In the genomic region with DNA sequence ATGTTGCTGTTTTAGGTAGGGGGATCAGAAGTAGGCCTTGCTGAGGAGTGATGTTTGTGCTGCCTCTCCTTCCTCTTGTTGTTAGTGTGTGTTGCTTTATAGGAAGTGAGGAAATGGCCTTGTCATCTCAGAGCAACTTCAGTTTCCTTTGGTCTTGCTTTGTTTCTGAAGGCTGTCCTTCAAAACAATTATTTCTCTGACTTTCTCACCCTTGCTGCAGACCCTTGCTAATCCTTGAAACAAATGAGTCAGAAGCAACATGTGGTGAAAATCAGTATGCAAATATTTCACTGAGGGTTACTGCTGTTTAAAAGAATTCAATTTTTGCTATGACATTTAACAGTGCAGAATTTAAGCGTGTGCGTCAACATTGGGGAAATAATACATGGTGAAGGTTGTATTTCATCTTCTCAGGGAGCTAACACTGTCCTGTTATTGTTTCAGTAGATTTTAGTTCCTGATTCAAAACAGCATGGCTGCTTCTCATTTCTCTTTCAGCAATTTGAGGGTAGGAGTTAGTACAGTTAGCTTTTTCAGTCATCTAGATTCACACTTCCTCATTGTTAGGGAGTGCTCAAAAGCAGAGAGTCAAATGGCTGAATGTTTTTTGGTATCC, we compare ENCODE assay signal across 8 cellular contexts. TPM values are rescaled to one million over a fixed set of nuclear protein-coding genes. Genes with fewer than 3 reads are reported as not detected.
DNase-seq lines count a peak whose midpoint lies in the region; ATAC-seq and TF ChIP-seq lines count a peak whose summit lies in the region.

No MANE protein-coding gene starts in this region.

- TF ChIP-seq CTCF in GM13976 (IDR thresholded peaks at IDR 0.05; ENCODE audit: borderline replicate concordance, control extremely low read depth, extremely low read depth, insufficient read depth, missing control alignments) (no peak), transverse colon (IDR thresholded peaks at IDR 0.05) (no peak)

- peak; percentile 50 for DNase-seq in GM13976 (ENCODE audit: low spot score)
- DNase-seq in dermis blood vessel endothelial cell: peak; percentile 88
- DNase-seq in transverse colon: no peak
- DNase-seq in trophoblast cell: no peak
- DNase-seq in HT-29 (ENCODE audit: low spot score): no peak
- DNase-seq in activated CD4-positive, alpha-beta T cell treated with anti-CD3 and anti-CD28 coated beads for 4 hours: no peak

- no peak overlapping the region for H3K4me2 ChIP-seq in trophoblast cell (ENCODE audit: low read length)

- no peaks in the 10 kb centered on the region for H3K9me3 Mint-ChIP-seq in IgD-negative memory B cell

- peak; percentile 84 for ATAC-seq in GM21619 (IDR thresholded peaks at IDR 0.05; ENCODE audit: unreplicated experiment)

- H4K91ac ChIP-seq in trophoblast cell (ENCODE audit: low read depth, low read length): no peak overlapping the region

- no peaks in the 10 kb centered on the region for H3K79me2 ChIP-seq in trophoblast cell (ENCODE audit: control insufficient read depth, insufficient read depth, low read length, poor library complexity)

- peaks cover 0 to 4% (median 0%) of the 10 kb centered on the region in 4 donors for H3K4me1 ChIP-seq in transverse colon
- no peaks in the 10 kb centered on the region for H3K4me1 ChIP-seq in trophoblast cell (ENCODE audit: control insufficient read depth in 1 of 2, insufficient read depth in 2 of 2, low read length in 2 of 2)

- TF ChIP-seq EP300 in transverse colon (IDR thresholded peaks at IDR 0.05; ENCODE audit: low read depth): no peak

- H3K27me3 Mint-ChIP-seq in IgD-negative memory B cell: no peaks in the 10 kb centered on the region

- H3K4me1 Mint-ChIP-seq in IgD-negative memory B cell: peaks cover 35 to 46% (median 36%) of the 10 kb centered on the region in 3 donors

- H2BK120ac ChIP-seq in trophoblast cell (ENCODE audit: insufficient read depth, low read length, poor library complexity): no peak overlapping the region

- H3K36me3 ChIP-seq in transverse colon (no peaks in the 10 kb centered on the region), trophoblast cell (ENCODE audit: control insufficient read depth in 1 of 2, insufficient read depth in 2 of 2, low read length in 2 of 2) (no peaks in the 10 kb centered on the region)

- H3K79me1 ChIP-seq in trophoblast cell (ENCODE audit: low read length): no peaks in the 10 kb centered on the region

- TF ChIP-seq POLR2A in transverse colon (IDR thresholded peaks at IDR 0.05): no peak

- in situ Hi-C loops in GM13976 (cut with MboI; ENCODE audit: low sequenced_read_pairs, unreplicated experiment): no loop called here
- in situ Hi-C loops in transverse colon (cut with MboI; ENCODE audit: low pct_ligation_motif_present in 1 of 4, low pct_unique_long_range_greater_than_20kb in 1 of 4, low sequenced_read_pairs in 3 of 4): no loop called here

- H3K27me3 ChIP-seq in transverse colon: no peaks in the 10 kb centered on the region
- no peaks in the 10 kb centered on the region for H3K27me3 ChIP-seq in trophoblast cell (ENCODE audit: insufficient read depth, low read length)

- H4K8ac ChIP-seq in trophoblast cell (ENCODE audit: low read depth, low read length): no peak overlapping the region

- peaks cover 9% of the 10 kb centered on the region for H3K36me3 Mint-ChIP-seq in IgD-negative memory B cell

- no peak overlapping the region for H2BK12ac ChIP-seq in trophoblast cell (ENCODE audit: low read length)

- H3K4ac ChIP-seq in trophoblast cell (ENCODE audit: low read depth, low read length): no peak overlapping the region

- no peak overlapping the region for H2BK5ac ChIP-seq in trophoblast cell (ENCODE audit: low read depth, low read length, poor library complexity)

- intact Hi-C loops in transverse colon (cut with DNase I; ENCODE audit: low total_unique reads): no loop called here

- peak overlapping the region; percentile 76 to 94 (median 78) for H3K27ac Mint-ChIP-seq in IgD-negative memory B cell

- no peak overlapping the region for H3K14ac ChIP-seq in trophoblast cell (ENCODE audit: low read length)

- no peak overlapping the region for H3K18ac ChIP-seq in trophoblast cell (ENCODE audit: low read length)

- H2AK5ac ChIP-seq in trophoblast cell (ENCODE audit: low read length): no peak overlapping the region

- no peak overlapping the region for H3K23ac ChIP-seq in trophoblast cell (ENCODE audit: low read length)

- H3K9me3 ChIP-seq in transverse colon: no peaks in the 10 kb centered on the region
- H3K9me3 ChIP-seq in trophoblast cell (ENCODE audit: insufficient read depth, low read depth, low read length): no peaks in the 10 kb centered on the region

- WGBS in transverse colon (ENCODE audit: low coverage in 1 of 2), 2 donors: 68 to 71% methylated on average over 2 of the region's 2 CpGs
- no CpG with 5 or more reads among the region's 2 CpGs for WGBS in trophoblast cell (ENCODE audit: extremely low coverage, insufficient coverage, insufficient read length)

- no peak overlapping the region for H3K4me3 ChIP-seq in transverse colon
- no peak overlapping the region for H3K4me3 ChIP-seq in trophoblast cell (ENCODE audit: low read depth, low read length)

- H3K27ac ChIP-seq in transverse colon (peak overlapping the region; percentile 1 to 48 (median 36)), trophoblast cell (ENCODE audit: low read depth, low read length) (no peak overlapping the region)

- H3K4me3 Mint-ChIP-seq in IgD-negative memory B cell: peak overlapping the region; percentile 9 to 82 (median 38)

- no peak overlapping the region for H2AFZ ChIP-seq in trophoblast cell (ENCODE audit: insufficient read depth, low read length, poor library complexity)

- no peak overlapping the region for H4K12ac ChIP-seq in trophoblast cell (ENCODE audit: low read depth, low read length)

- no peak overlapping the region for H3K9ac ChIP-seq in trophoblast cell (ENCODE audit: low read length)

RNA-seq across cellular contexts. Expression of a gene that starts 13.8 kb away (rescaled TPM):
- polyA plus RNA-seq in IgD-negative memory B cell: 6.2 TPM
- 77.1 and 89.2 TPM in 2 replicates for total RNA-seq in dermis blood vessel endothelial cell
- total RNA-seq in transverse colon: 1 to 10 TPM; 1.4 to 4.5 (median 3.8) TPM
- polyA plus RNA-seq in trophoblast cell (2013): 1.2 TPM in 2 replicates
- total RNA-seq in HT-29 (2014; rRNA removed; shearing (Covaris generic)): 3.9 and 4.5 TPM in 2 replicates

Comparison
In these comparisons a context has a peak if more than half of its experiments do, and no peak if none do; other contexts are left out.
1. DNase-seq: peak in GM13976 (single experiment) and dermis blood vessel endothelial cell (single experiment); none in transverse colon (single experiment), trophoblast cell (0 of 2), HT-29 (single experiment) and activated CD4-positive, alpha-beta T cell treated with anti-CD3 and anti-CD28 coated beads for 4 hours (0 of 2).
2. RNA of a gene that starts 13.8 kb away (total RNA-seq): 77.1 to 89.2 TPM in dermis blood vessel endothelial cell; 3.9 to 4.5 TPM in HT-29 and 1.4 to 4.5 TPM in transverse colon; every median in the first group is over 10 times any median in the second.